In genomic region chr9:138022756-138023393, GRCh38 we compare ENCODE assay signal across 13 cellular contexts.
DNase-seq lines count a peak whose midpoint lies in the region; ATAC-seq, FAIRE-seq and TF ChIP-seq lines count a peak whose summit lies in the region.
"Had no signal": no experiment of that assay in that cellular context is flagged by ENCODE, and none has a peak within 500 bp of the region (broad histone marks: within the 10 kb centered on the region; RNA-seq: fewer than 3 reads in every experiment).

No MANE protein-coding gene starts in this region.

- TF ChIP-seq POLR2A in testis (IDR thresholded peaks at IDR 0.05): no peak

- intact Hi-C loops in testis (cut with DNase I; ENCODE audit: low total_unique reads): no loop called here

- 2 to 10% methylated on average over 3 to 66 of the region's 69 CpGs for WGBS in testis, 2 donors

- peaks cover 4% of the 10 kb centered on the region; the same call in 1 of the 2 replicates for H3K4me1 ChIP-seq in iPS-20b (ENCODE audit: insufficient read depth, low read length)
- peaks cover 3% of the 10 kb centered on the region for H3K4me1 ChIP-seq in testis

- ATAC-seq in HG03565 (IDR thresholded peaks at IDR 0.05; ENCODE audit: unreplicated experiment): no peak

- no peak for FAIRE-seq in D721Med (lab: Jason Lieb, UNC)

- H3K27me3 ChIP-seq in iPS-20b (ENCODE audit: insufficient read depth, low read length) (peaks cover 36% of the 10 kb centered on the region), testis (no peaks in the 10 kb centered on the region)

- H3K9ac ChIP-seq in iPS-20b (ENCODE audit: low read depth, low read length): no peak overlapping the region; the same call in 1 of the 2 replicates

- H3K9me3 ChIP-seq in iPS-20b (ENCODE audit: insufficient read depth, low read depth, low read length): no peaks in the 10 kb centered on the region
- H3K9me3 ChIP-seq in testis: no peaks in the 10 kb centered on the region
- H3K9me3 ChIP-seq: neutrophil had no signal

- H3K4me3 ChIP-seq in iPS-20b (ENCODE audit: low read length) (peak overlapping the region; percentile 56; the same call in 1 of the 2 replicates), testis (peak overlapping the region; percentile 24 to 58)

- no peak overlapping the region for H3K27ac ChIP-seq in iPS-20b (ENCODE audit: low read length)
- H3K27ac ChIP-seq in testis: no peak overlapping the region
- H3K27ac ChIP-seq: neutrophil had no signal

- TF ChIP-seq CTCF in testis (IDR thresholded peaks at IDR 0.05) (no peak), D721Med (IDR thresholded peaks at IDR 0.05; ENCODE audit: insufficient read depth, missing control alignments) (no peak)

- DNase-seq in activated effector memory CD4-positive, alpha-beta T cell treated with anti-CD3 and anti-CD28 coated beads, Interleukin-2, amount 50 U/mL, for 16 hours: peak; percentile 30
- no peak for DNase-seq in activated effector memory CD4-positive, alpha-beta T cell treated with Interleukin-2 at 50 U/mL for 16 hours
- peak; percentile 88 for DNase-seq in NCI-H69 (lab: John Stamatoyannopoulos, UW)
- no peak for DNase-seq in testis
- no peak for DNase-seq in D721Med (ENCODE audit: insufficient read length, low spot score)
- no peak for DNase-seq in hepatic stellate cell (ENCODE audit: low spot score)
- DNase-seq: AML-193; immature natural killer cell; NCI-H82; stimulated activated CD4-positive, alpha-beta T cell treated with anti-CD3 and anti-CD28 coated beads, Interleukin-4, amount 100 ng/mL, for 4 hours had no signal

- H3K36me3 ChIP-seq in iPS-20b (ENCODE audit: insufficient read depth, low read depth, low read length) (peaks cover 22% of the 10 kb centered on the region), testis (ENCODE audit: low read depth, missing control alignments) (no peaks in the 10 kb centered on the region)
- H3K36me3 ChIP-seq: neutrophil had no signal

Comparison
In these comparisons a context has a peak if more than half of its experiments do, and no peak if none do; other contexts are left out.
1. DNase-seq: peak in activated effector memory CD4-positive, alpha-beta T cell treated with anti-CD3 and anti-CD28 coated beads, Interleukin-2, amount 50 U/mL, for 16 hours (single experiment) and NCI-H69 (single experiment); none in activated effector memory CD4-positive, alpha-beta T cell treated with Interleukin-2 at 50 U/mL for 16 hours (single experiment), testis (single experiment), D721Med (single experiment) and hepatic stellate cell (single experiment).